Comparison of ENCODE assay signal across 8 cellular contexts in genomic region chr3:51941798-51942602, GRCh38. TPM values are rescaled to one million over a fixed set of nuclear protein-coding genes. Genes with fewer than 3 reads are reported as not detected.
DNase-seq lines count a peak whose midpoint lies in the region; TF ChIP-seq lines count a peak whose summit lies in the region.

Gene PARP3 (plus strand): TSS chr3:51942363. CDS start chr3:51943356, 993 bp downstream.
A gene with protein sequence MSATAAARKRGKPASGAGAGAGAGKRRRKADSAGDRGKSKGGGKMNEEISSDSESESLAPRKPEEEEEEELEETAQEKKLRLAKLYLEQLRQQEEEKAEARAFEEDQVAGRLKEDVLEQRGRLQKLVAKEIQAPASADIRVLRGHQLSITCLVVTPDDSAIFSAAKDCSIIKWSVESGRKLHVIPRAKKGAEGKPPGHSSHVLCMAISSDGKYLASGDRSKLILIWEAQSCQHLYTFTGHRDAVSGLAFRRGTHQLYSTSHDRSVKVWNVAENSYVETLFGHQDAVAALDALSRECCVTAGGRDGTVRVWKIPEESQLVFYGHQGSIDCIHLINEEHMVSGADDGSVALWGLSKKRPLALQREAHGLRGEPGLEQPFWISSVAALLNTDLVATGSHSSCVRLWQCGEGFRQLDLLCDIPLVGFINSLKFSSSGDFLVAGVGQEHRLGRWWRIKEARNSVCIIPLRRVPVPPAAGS (minus strand): TSS chr3:51941904. CDS start chr3:51941867, 37 bp downstream.

- H3K36me3 ChIP-seq in GM06990 (ENCODE audit: control insufficient read depth, insufficient read depth, low read length), result peaks cover 25% of the 10 kb centered on the region
- no peaks in the 10 kb centered on the region; the same call in 1 of the 2 replicates for H3K36me3 ChIP-seq in SK-N-MC (ENCODE audit: insufficient read depth, low read length)

- DNase-seq in GM06990 (ENCODE audit: extremely low read depth, insufficient read length) (peak; percentile 100), HFF-Myc (ENCODE audit: extremely low read depth, low read depth) (peak; percentile 99), NAMALWA (ENCODE audit: low spot score) (peak; percentile 98), SK-N-MC (ENCODE audit: low read depth, low spot score) (peak; percentile 90), germinal center (ENCODE audit: low spot score) (peak; percentile 99), nucleus accumbens (lab: John Stamatoyannopoulos, UW) (peak; percentile 92 to 100 (median 100))
- peak; percentile 100 for DNase-seq in activated naive CD4-positive, alpha-beta T cell treated with anti-CD3 and anti-CD28 coated beads, Interleukin-2, amount 50 U/mL, for 16 hours

- no peaks in the 10 kb centered on the region for H3K9me3 ChIP-seq in SK-N-MC (ENCODE audit: low read depth, low read length)

- H3K27me3 ChIP-seq in GM06990 (replicated peaks; ENCODE audit: control insufficient read depth, insufficient read depth, low read length), result no peaks in the 10 kb centered on the region

- TF ChIP-seq CTCF in GM06990 (IDR thresholded peaks at IDR 0.05; ENCODE audit: insufficient read depth, low read length, poor library complexity, severe bottlenecking) (peak; percentile 98), HFF-Myc (IDR thresholded peaks at IDR 0.05; ENCODE audit: low read depth, low read length, missing control alignments) (peak; percentile 99)

- peak within 1 kb of the TSS; percentile 75 for H3K9ac ChIP-seq in SK-N-MC (ENCODE audit: insufficient read length)

- no peak within 1 kb of the TSS for H3K27ac ChIP-seq in SK-N-MC
- peak within 1 kb of the TSS; percentile 98 for H3K27ac ChIP-seq in temporal lobe (ENCODE audit: low read depth, low read length)

- H3K4me3 ChIP-seq in GM06990 (replicated peaks; ENCODE audit: low read depth, low read length) (peak within 1 kb of the TSS; percentile 91), HFF-Myc (replicated peaks; ENCODE audit: low read depth, low read length) (peak within 1 kb of the TSS; percentile 96), SK-N-MC (peak within 1 kb of the TSS; percentile 76)

RNA-seq across cellular contexts. Expression of gene PARP3, which starts in this region (rescaled TPM):
- total RNA-seq in temporal lobe, result 5.9 TPM

RNA-seq across cellular contexts. Expression of the second gene that starts in this region (rescaled TPM):
- 10.1 TPM for total RNA-seq in temporal lobe
